Comparison of ENCODE assay signal across 1 cellular context in the genomic region with DNA sequence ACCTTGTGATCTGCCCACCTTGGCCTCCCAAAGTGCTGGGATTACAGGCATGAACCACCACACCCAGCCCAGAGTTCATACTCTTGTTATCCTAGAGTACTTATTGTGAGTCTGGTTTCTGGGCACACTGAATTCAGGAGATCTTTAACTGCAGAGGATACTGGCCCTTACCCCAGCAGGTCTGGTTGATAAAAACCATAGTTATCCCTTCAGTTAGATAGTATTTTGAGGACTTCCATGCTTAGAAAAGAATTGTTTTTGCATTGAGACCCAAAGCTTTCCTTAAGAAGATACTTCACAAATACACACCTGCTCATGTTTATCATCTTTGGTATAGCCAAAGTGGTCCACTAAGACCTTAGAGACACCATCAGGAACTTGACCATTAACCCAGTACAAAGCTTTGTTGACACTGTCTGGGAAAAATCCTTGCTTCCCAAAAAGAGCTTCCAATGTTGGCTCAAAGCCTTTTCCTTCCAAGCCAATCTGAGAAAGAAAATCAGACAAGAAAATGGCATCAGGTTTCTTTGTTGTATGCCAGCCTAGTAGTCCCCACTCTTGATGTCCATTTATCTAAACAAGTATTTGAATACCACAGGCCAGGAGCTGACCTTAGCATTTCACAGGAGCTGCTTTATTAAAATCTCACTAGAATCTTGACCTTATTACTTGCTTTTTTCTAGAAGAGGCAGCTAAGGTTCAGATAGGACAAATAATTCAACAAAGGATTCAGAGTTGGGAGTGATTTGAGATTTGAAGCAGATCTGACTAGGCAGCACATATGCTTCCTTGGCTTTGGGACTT.
TF ChIP-seq lines count a peak whose summit lies in the region.

No MANE protein-coding gene starts in this region.

TF ChIP-seq in HepG2, 621 proteins besides CTCF, POLR2A, EP300 and RAD21 (continued from another document and continues in another):
- TF ChIP-seq ATAD3A (CRISPR knock-in tag; IDR thresholded peaks at IDR 0.05) (no peak), ZNF101 (CRISPR knock-in tag; IDR thresholded peaks at IDR 0.05; ENCODE audit: borderline replicate concordance, low read depth) (no peak), ZNF615 (CRISPR knock-in tag; IDR thresholded peaks at IDR 0.05; ENCODE audit: borderline replicate concordance) (0 out of 2 replicates have a peak, but pooled peaks have one; percentile 22), NFKB2 (CRISPR knock-in tag; IDR thresholded peaks at IDR 0.05; ENCODE audit: borderline replicate concordance) (no peak), ISX (CRISPR knock-in tag; conservative IDR thresholded peaks at IDR 0.05) (no peak), CBX2 (IDR thresholded peaks at IDR 0.05; ENCODE audit: low read depth, low read length) (no peak), CBX2 (CRISPR knock-in tag; IDR thresholded peaks at IDR 0.05; ENCODE audit: low read depth) (no peak), ZNF263 (CRISPR knock-in tag; IDR thresholded peaks at IDR 0.05) (no peak), ZNF33B (CRISPR knock-in tag; IDR thresholded peaks at IDR 0.05) (no peak), ZMYM4 (CRISPR knock-in tag; IDR thresholded peaks at IDR 0.05) (no peak), ZNF441 (CRISPR knock-in tag; IDR thresholded peaks at IDR 0.05; ENCODE audit: borderline replicate concordance) (no peak), ZNF124 (CRISPR knock-in tag; IDR thresholded peaks at IDR 0.05) (no peak), SP4 (CRISPR knock-in tag; IDR thresholded peaks at IDR 0.05) (no peak), ZNF605 (CRISPR knock-in tag; IDR thresholded peaks at IDR 0.05) (no peak), NCOR1 (IDR thresholded peaks at IDR 0.05; ENCODE audit: borderline replicate concordance, low read length) (no peak), ZNF256 (CRISPR knock-in tag; conservative IDR thresholded peaks at IDR 0.05) (no peak), SP2 (CRISPR knock-in tag; IDR thresholded peaks at IDR 0.05) (no peak), JUN (CRISPR knock-in tag; IDR thresholded peaks at IDR 0.05) (no peak), TSC22D2 (CRISPR knock-in tag; IDR thresholded peaks at IDR 0.05; ENCODE audit: borderline replicate concordance) (no peak), ZNF660 (CRISPR knock-in tag; IDR thresholded peaks at IDR 0.05; ENCODE audit: borderline replicate concordance, low read depth) (no peak), MATR3 (CRISPR knock-in tag; IDR thresholded peaks at IDR 0.05) (no peak), ZNF841 (CRISPR knock-in tag; IDR thresholded peaks at IDR 0.05; ENCODE audit: borderline replicate concordance) (no peak), ZNF547 (CRISPR knock-in tag; IDR thresholded peaks at IDR 0.05) (no peak), CBFB (CRISPR knock-in tag; IDR thresholded peaks at IDR 0.05) (no peak), ZNF530 (CRISPR knock-in tag; IDR thresholded peaks at IDR 0.05; ENCODE audit: low read depth) (no peak)
- TF ChIP-seq, protein P1, sequence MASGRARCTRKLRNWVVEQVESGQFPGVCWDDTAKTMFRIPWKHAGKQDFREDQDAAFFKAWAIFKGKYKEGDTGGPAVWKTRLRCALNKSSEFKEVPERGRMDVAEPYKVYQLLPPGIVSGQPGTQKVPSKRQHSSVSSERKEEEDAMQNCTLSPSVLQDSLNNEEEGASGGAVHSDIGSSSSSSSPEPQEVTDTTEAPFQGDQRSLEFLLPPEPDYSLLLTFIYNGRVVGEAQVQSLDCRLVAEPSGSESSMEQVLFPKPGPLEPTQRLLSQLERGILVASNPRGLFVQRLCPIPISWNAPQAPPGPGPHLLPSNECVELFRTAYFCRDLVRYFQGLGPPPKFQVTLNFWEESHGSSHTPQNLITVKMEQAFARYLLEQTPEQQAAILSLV (CRISPR knock-in tag; IDR thresholded peaks at IDR 0.05; ENCODE audit: borderline replicate concordance), result no peak
- TF ChIP-seq, protein P2, sequence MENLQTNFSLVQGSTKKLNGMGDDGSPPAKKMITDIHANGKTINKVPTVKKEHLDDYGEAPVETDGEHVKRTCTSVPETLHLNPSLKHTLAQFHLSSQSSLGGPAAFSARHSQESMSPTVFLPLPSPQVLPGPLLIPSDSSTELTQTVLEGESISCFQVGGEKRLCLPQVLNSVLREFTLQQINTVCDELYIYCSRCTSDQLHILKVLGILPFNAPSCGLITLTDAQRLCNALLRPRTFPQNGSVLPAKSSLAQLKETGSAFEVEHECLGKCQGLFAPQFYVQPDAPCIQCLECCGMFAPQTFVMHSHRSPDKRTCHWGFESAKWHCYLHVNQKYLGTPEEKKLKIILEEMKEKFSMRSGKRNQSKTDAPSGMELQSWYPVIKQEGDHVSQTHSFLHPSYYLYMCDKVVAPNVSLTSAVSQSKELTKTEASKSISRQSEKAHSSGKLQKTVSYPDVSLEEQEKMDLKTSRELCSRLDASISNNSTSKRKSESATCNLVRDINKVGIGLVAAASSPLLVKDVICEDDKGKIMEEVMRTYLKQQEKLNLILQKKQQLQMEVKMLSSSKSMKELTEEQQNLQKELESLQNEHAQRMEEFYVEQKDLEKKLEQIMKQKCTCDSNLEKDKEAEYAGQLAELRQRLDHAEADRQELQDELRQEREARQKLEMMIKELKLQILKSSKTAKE (CRISPR knock-in tag; IDR thresholded peaks at IDR 0.05; ENCODE audit: borderline replicate concordance), result no peak
- TF ChIP-seq, protein P3, sequence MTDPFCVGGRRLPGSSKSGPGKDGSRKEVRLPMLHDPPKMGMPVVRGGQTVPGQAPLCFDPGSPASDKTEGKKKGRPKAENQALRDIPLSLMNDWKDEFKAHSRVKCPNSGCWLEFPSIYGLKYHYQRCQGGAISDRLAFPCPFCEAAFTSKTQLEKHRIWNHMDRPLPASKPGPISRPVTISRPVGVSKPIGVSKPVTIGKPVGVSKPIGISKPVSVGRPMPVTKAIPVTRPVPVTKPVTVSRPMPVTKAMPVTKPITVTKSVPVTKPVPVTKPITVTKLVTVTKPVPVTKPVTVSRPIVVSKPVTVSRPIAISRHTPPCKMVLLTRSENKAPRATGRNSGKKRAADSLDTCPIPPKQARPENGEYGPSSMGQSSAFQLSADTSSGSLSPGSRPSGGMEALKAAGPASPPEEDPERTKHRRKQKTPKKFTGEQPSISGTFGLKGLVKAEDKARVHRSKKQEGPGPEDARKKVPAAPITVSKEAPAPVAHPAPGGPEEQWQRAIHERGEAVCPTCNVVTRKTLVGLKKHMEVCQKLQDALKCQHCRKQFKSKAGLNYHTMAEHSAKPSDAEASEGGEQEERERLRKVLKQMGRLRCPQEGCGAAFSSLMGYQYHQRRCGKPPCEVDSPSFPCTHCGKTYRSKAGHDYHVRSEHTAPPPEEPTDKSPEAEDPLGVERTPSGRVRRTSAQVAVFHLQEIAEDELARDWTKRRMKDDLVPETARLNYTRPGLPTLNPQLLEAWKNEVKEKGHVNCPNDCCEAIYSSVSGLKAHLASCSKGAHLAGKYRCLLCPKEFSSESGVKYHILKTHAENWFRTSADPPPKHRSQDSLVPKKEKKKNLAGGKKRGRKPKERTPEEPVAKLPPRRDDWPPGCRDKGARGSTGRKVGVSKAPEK (CRISPR knock-in tag; IDR thresholded peaks at IDR 0.05; ENCODE audit: borderline replicate concordance), result 0 out of 2 replicates have a peak, but pooled peaks have one; percentile 42
- TF ChIP-seq, protein P4, sequence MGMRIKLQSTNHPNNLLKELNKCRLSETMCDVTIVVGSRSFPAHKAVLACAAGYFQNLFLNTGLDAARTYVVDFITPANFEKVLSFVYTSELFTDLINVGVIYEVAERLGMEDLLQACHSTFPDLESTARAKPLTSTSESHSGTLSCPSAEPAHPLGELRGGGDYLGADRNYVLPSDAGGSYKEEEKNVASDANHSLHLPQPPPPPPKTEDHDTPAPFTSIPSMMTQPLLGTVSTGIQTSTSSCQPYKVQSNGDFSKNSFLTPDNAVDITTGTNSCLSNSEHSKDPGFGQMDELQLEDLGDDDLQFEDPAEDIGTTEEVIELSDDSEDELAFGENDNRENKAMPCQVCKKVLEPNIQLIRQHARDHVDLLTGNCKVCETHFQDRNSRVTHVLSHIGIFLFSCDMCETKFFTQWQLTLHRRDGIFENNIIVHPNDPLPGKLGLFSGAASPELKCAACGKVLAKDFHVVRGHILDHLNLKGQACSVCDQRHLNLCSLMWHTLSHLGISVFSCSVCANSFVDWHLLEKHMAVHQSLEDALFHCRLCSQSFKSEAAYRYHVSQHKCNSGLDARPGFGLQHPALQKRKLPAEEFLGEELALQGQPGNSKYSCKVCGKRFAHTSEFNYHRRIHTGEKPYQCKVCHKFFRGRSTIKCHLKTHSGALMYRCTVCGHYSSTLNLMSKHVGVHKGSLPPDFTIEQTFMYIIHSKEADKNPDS (CRISPR knock-in tag; IDR thresholded peaks at IDR 0.05), result no peak
- TF ChIP-seq, protein P5, sequence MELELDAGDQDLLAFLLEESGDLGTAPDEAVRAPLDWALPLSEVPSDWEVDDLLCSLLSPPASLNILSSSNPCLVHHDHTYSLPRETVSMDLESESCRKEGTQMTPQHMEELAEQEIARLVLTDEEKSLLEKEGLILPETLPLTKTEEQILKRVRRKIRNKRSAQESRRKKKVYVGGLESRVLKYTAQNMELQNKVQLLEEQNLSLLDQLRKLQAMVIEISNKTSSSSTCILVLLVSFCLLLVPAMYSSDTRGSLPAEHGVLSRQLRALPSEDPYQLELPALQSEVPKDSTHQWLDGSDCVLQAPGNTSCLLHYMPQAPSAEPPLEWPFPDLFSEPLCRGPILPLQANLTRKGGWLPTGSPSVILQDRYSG (CRISPR knock-in tag; IDR thresholded peaks at IDR 0.05), result no peak
- TF ChIP-seq, protein P6, sequence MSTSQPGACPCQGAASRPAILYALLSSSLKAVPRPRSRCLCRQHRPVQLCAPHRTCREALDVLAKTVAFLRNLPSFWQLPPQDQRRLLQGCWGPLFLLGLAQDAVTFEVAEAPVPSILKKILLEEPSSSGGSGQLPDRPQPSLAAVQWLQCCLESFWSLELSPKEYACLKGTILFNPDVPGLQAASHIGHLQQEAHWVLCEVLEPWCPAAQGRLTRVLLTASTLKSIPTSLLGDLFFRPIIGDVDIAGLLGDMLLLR (CRISPR knock-in tag; IDR thresholded peaks at IDR 0.05), result no peak
- TF ChIP-seq, protein P7, sequence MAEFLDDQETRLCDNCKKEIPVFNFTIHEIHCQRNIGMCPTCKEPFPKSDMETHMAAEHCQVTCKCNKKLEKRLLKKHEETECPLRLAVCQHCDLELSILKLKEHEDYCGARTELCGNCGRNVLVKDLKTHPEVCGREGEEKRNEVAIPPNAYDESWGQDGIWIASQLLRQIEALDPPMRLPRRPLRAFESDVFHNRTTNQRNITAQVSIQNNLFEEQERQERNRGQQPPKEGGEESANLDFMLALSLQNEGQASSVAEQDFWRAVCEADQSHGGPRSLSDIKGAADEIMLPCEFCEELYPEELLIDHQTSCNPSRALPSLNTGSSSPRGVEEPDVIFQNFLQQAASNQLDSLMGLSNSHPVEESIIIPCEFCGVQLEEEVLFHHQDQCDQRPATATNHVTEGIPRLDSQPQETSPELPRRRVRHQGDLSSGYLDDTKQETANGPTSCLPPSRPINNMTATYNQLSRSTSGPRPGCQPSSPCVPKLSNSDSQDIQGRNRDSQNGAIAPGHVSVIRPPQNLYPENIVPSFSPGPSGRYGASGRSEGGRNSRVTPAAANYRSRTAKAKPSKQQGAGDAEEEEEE (CRISPR knock-in tag; IDR thresholded peaks at IDR 0.05; ENCODE audit: borderline replicate concordance), result no peak
- TF ChIP-seq, protein P8, sequence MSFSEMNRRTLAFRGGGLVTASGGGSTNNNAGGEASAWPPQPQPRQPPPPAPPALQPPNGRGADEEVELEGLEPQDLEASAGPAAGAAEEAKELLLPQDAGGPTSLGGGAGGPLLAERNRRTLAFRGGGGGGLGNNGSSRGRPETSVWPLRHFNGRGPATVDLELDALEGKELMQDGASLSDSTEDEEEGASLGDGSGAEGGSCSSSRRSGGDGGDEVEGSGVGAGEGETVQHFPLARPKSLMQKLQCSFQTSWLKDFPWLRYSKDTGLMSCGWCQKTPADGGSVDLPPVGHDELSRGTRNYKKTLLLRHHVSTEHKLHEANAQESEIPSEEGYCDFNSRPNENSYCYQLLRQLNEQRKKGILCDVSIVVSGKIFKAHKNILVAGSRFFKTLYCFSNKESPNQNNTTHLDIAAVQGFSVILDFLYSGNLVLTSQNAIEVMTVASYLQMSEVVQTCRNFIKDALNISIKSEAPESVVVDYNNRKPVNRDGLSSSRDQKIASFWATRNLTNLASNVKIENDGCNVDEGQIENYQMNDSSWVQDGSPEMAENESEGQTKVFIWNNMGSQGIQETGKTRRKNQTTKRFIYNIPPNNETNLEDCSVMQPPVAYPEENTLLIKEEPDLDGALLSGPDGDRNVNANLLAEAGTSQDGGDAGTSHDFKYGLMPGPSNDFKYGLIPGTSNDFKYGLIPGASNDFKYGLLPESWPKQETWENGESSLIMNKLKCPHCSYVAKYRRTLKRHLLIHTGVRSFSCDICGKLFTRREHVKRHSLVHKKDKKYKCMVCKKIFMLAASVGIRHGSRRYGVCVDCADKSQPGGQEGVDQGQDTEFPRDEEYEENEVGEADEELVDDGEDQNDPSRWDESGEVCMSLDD (CRISPR knock-in tag; IDR thresholded peaks at IDR 0.05; ENCODE audit: borderline replicate concordance), result no peak
- TF ChIP-seq, protein P9, sequence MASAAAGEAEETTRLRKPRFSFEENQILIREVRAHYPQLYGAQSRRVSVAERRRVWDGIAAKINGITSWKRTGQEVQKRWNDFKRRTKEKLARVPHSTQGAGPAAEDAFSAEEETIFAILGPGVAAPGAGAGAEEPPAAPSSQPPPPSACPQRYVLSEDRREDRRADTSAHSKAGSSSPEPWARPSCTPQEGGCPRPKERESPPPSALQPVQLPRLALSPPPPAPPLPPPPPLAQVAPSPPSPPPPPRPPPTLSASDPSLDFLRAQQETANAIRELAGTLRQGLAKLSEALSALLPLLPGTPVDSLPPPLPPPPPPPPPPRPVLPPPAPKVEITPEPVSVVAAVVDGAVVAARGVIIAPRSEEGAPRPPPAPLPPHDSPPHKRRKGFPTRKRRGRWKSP (CRISPR knock-in tag; IDR thresholded peaks at IDR 0.05), result 0 out of 2 replicates have a peak, but pooled peaks have one; percentile 31
- TF ChIP-seq, protein P10, sequence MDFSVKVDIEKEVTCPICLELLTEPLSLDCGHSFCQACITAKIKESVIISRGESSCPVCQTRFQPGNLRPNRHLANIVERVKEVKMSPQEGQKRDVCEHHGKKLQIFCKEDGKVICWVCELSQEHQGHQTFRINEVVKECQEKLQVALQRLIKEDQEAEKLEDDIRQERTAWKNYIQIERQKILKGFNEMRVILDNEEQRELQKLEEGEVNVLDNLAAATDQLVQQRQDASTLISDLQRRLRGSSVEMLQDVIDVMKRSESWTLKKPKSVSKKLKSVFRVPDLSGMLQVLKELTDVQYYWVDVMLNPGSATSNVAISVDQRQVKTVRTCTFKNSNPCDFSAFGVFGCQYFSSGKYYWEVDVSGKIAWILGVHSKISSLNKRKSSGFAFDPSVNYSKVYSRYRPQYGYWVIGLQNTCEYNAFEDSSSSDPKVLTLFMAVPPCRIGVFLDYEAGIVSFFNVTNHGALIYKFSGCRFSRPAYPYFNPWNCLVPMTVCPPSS (IDR thresholded peaks at IDR 0.05), result no peak
- TF ChIP-seq, protein P11, sequence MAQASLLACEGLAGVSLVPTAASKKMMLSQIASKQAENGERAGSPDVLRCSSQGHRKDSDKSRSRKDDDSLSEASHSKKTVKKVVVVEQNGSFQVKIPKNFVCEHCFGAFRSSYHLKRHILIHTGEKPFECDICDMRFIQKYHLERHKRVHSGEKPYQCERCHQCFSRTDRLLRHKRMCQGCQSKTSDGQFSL (CRISPR knock-in tag; IDR thresholded peaks at IDR 0.05), result no peak
- TF ChIP-seq, protein P12, sequence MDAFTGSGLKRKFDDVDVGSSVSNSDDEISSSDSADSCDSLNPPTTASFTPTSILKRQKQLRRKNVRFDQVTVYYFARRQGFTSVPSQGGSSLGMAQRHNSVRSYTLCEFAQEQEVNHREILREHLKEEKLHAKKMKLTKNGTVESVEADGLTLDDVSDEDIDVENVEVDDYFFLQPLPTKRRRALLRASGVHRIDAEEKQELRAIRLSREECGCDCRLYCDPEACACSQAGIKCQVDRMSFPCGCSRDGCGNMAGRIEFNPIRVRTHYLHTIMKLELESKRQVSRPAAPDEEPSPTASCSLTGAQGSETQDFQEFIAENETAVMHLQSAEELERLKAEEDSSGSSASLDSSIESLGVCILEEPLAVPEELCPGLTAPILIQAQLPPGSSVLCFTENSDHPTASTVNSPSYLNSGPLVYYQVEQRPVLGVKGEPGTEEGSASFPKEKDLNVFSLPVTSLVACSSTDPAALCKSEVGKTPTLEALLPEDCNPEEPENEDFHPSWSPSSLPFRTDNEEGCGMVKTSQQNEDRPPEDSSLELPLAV (CRISPR knock-in tag; conservative IDR thresholded peaks at IDR 0.05; ENCODE audit: low read depth), result no peak
